Comparison of ENCODE assay signal across 10 cellular contexts in genomic region chr13:114097893-114098688, GRCh38. TPM values are rescaled to one million over a fixed set of nuclear protein-coding genes. Genes with fewer than 3 reads are reported as not detected.
DNase-seq lines count a peak whose midpoint lies in the region; ATAC-seq and TF ChIP-seq lines count a peak whose summit lies in the region.
"Had no signal": no experiment of that assay in that cellular context is flagged by ENCODE, and none has a peak within 500 bp of the region (broad histone marks: within the 10 kb centered on the region; RNA-seq: fewer than 3 reads in every experiment).

No MANE protein-coding gene starts in this region.

- H3K27me3 ChIP-seq in sigmoid colon = no peaks in the 10 kb centered on the region

- peaks cover 12 to 18% of the 10 kb centered on the region in 2 donors for H3K36me3 Mint-ChIP-seq in activated T-cell treated with anti-CD3 and anti-CD28 coated beads, Interleukin-2, amount 50 U/mL, for 72 hours (ENCODE audit: insufficient read depth in 2 of 2)

- DNase-seq in ELF-1 (ENCODE audit: low read depth, low spot score) (peak; percentile 61), left ventricle myocardium superior (peak; percentile 28), sigmoid colon (peak; percentile 57), GM19238 (ENCODE audit: insufficient read length, low spot score) (no peak), glomerular visceral epithelial cell (ENCODE audit: extremely low spot score) (no peak), Ammon's horn (ENCODE audit: low spot score) (no peak)
- DNase-seq in activated T-cell treated with anti-CD3 and anti-CD28 coated beads, Interleukin-2, amount 50 U/mL, for 72 hours = no peak
- DNase-seq: DMS53, SIG-M5 had no signal

- peaks cover 0 to 37% (median 33%) of the 10 kb centered on the region in 4 donors for H3K4me1 ChIP-seq in sigmoid colon

- intact Hi-C loops in left ventricle myocardium superior (cut with micrococcal nuclease) (no loop called here), sigmoid colon (cut with DNase I) (loop anchor here (2.0 kb wide), 1 partner anchor 31 kb away; no protein-coding TSS in a partner anchor)

- no peak for ATAC-seq in activated T-cell treated with anti-CD3 and anti-CD28 coated beads, Interleukin-2, amount 50 U/mL, for 72 hours (replicated peaks in 1 of 2)
- ATAC-seq in left ventricle myocardium superior (no peak), HG03571 (IDR thresholded peaks at IDR 0.05; ENCODE audit: unreplicated experiment) (no peak)

- no peak overlapping the region for H3K4me3 ChIP-seq in sigmoid colon

- peak overlapping the region in 1 of 2 donors; percentile 35 for H3K4me3 Mint-ChIP-seq in activated T-cell treated with anti-CD3 and anti-CD28 coated beads, Interleukin-2, amount 50 U/mL, for 72 hours

- peaks cover 49% of the 10 kb centered on the region for H3K4me1 Mint-ChIP-seq in activated T-cell treated with anti-CD3 and anti-CD28 coated beads, Interleukin-2, amount 50 U/mL, for 72 hours (ENCODE audit: low read depth)

- 88 to 91% methylated on average over 27 of the region's 27 CpGs for WGBS in sigmoid colon, 2 donors

- H3K9me3 Mint-ChIP-seq in activated T-cell treated with anti-CD3 and anti-CD28 coated beads, Interleukin-2, amount 50 U/mL, for 72 hours = peaks cover 7 to 12% of the 10 kb centered on the region in 2 donors

- peak overlapping the region; percentile 84 for H3K27ac Mint-ChIP-seq in activated T-cell treated with anti-CD3 and anti-CD28 coated beads, Interleukin-2, amount 50 U/mL, for 72 hours

- no peaks in the 10 kb centered on the region for H3K9me3 ChIP-seq in sigmoid colon

- no peak for TF ChIP-seq CTCF in sigmoid colon (IDR thresholded peaks at IDR 0.05)

- no peaks in the 10 kb centered on the region for H3K36me3 ChIP-seq in sigmoid colon

- H3K27me3 Mint-ChIP-seq in activated T-cell treated with anti-CD3 and anti-CD28 coated beads, Interleukin-2, amount 50 U/mL, for 72 hours (ENCODE audit: low read depth) = no peaks in the 10 kb centered on the region

- H3K27ac ChIP-seq in sigmoid colon = peak overlapping the region; percentile 69 to 79 (median 77)

- no peak for TF ChIP-seq EP300 in sigmoid colon (IDR thresholded peaks at IDR 0.05)

- no peak for TF ChIP-seq POLR2A in sigmoid colon (IDR thresholded peaks at IDR 0.05)

RNA-seq across cellular contexts. Expression of gene RASA3, which starts 34.3 kb away (rescaled TPM):
- total RNA-seq in activated T-cell treated with anti-CD3 and anti-CD28 coated beads, Interleukin-2, amount 50 U/mL, for 72 hours = 10 to 100 TPM; 39.2 to 48.9 TPM
- 12.3 TPM for total RNA-seq in left ventricle myocardium superior
- 10 to 100 TPM; 15.0 to 22.4 (median 17.8) TPM for total RNA-seq in sigmoid colon
- polyA plus RNA-seq in sigmoid colon = 10 to 100 TPM in 1 of 3 donors, 1 to 10 TPM in 2; 4.2 to 16.9 (median 5.4) TPM

Comparison
In these comparisons a context has a peak if more than half of its experiments do, and no peak if none do; other contexts are left out.
1. DNase-seq: peak in ELF-1 (single experiment), left ventricle myocardium superior (single experiment) and sigmoid colon (single experiment); none in activated T-cell treated with anti-CD3 and anti-CD28 coated beads, Interleukin-2, amount 50 U/mL, for 72 hours (0 of 2), GM19238 (single experiment), glomerular visceral epithelial cell (single experiment) and Ammon's horn (single experiment).